ENCODE assay signal across 31 cellular contexts in genomic region chr13:105231579-105231978, GRCh38.
"Had no signal": no experiment of that assay in that cellular context is flagged by ENCODE, and none has a peak within 500 bp of the region (broad histone marks: within the 10 kb centered on the region; RNA-seq: fewer than 3 reads in every experiment).

No MANE protein-coding gene starts in this region.

- H3K4me3 Mint-ChIP-seq: activated CD4-positive, alpha-beta memory T cell treated with anti-CD3 and anti-CD28 coated beads for 36 hours; activated CD4-positive, alpha-beta T cell treated with anti-CD3 and anti-CD28 coated beads for 36 hours; activated CD4-positive, alpha-beta T cell treated with anti-CD3 and anti-CD28 coated beads, Interleukin-2, amount 10 ng/mL, durations not matched to agents 24 days and 14 days; activated CD8-positive, alpha-beta memory T cell treated with anti-CD3 and anti-CD28 coated beads, Interleukin-2, amount 10 ng/mL, durations not matched to agents 7 days and 5 days; activated CD8-positive, alpha-beta T cell treated with anti-CD3 and anti-CD28 coated beads, Interleukin-2, amount 10 ng/mL, durations not matched to agents 7 days and 5 days; activated naive CD4-positive, alpha-beta T cell treated with anti-CD3 and anti-CD28 coated beads for 36 hours; activated naive CD4-positive, alpha-beta T cell treated with anti-CD3 and anti-CD28 coated beads, Interleukin-2, amount 50 U/mL, for 24 hours; activated naive CD8-positive, alpha-beta T cell treated with anti-CD3 and anti-CD28 coated beads for 36 hours; activated naive CD8-positive, alpha-beta T cell treated with anti-CD3 and anti-CD28 coated beads, Interleukin-2, amount 50 U/mL, for 24 hours; activated T-helper 1 cell treated with anti-CD3 and anti-CD28 coated beads, Interleukin-12 subunit alpha, Interleukin-12 subunit beta, Interleukin-2, Interleukin-4 antibody, amounts not matched to agents 30 ng/mL and 10 ng/mL and 1 ng/mL, durations not matched to agents 14 hours and 24 hours and 36 hours; effector memory CD8-positive, alpha-beta T cell had no signal

- H3K4me1 Mint-ChIP-seq: activated CD4-positive, alpha-beta T cell treated with anti-CD3 and anti-CD28 coated beads for 36 hours; activated CD4-positive, alpha-beta T cell treated with anti-CD3 and anti-CD28 coated beads, Interleukin-2, amount 10 ng/mL, durations not matched to agents 24 days and 14 days; activated CD8-positive, alpha-beta memory T cell treated with anti-CD3 and anti-CD28 coated beads, Interleukin-2, amount 10 ng/mL, durations not matched to agents 7 days and 5 days; activated naive CD4-positive, alpha-beta T cell treated with anti-CD3 and anti-CD28 coated beads, Interleukin-2, amount 50 U/mL, for 24 hours; activated naive CD8-positive, alpha-beta T cell treated with anti-CD3 and anti-CD28 coated beads for 36 hours; activated naive CD8-positive, alpha-beta T cell treated with anti-CD3 and anti-CD28 coated beads, Interleukin-2, amount 50 U/mL, for 24 hours had no signal

- H3K9me3 Mint-ChIP-seq: activated CD4-positive, alpha-beta memory T cell treated with anti-CD3 and anti-CD28 coated beads for 36 hours; activated CD4-positive, alpha-beta T cell treated with anti-CD3 and anti-CD28 coated beads, Interleukin-2, amount 10 ng/mL, durations not matched to agents 24 days and 14 days; activated naive CD4-positive, alpha-beta T cell treated with anti-CD3 and anti-CD28 coated beads for 36 hours; activated naive CD4-positive, alpha-beta T cell treated with anti-CD3 and anti-CD28 coated beads, Interleukin-2, amount 50 U/mL, for 24 hours; activated naive CD8-positive, alpha-beta T cell treated with anti-CD3 and anti-CD28 coated beads for 36 hours; activated T-helper 1 cell treated with anti-CD3 and anti-CD28 coated beads, Interleukin-12 subunit alpha, Interleukin-12 subunit beta, Interleukin-2, Interleukin-4 antibody, amounts not matched to agents 30 ng/mL and 10 ng/mL and 1 ng/mL, durations not matched to agents 14 hours and 24 hours and 36 hours; activated T-helper 2 cell treated with anti-CD3 and anti-CD28 coated beads, Interferon-gamma antibody, Interleukin-2, Interleukin-4, amounts not matched to agents 10 μg/mL and 5 μg/mL and 100 μg/mL, durations not matched to agents 14 hours and 24 hours and 36 hours had no signal

- H3K27ac Mint-ChIP-seq: activated CD4-positive, alpha-beta memory T cell treated with anti-CD3 and anti-CD28 coated beads for 36 hours; activated CD4-positive, alpha-beta T cell treated with anti-CD3 and anti-CD28 coated beads for 36 hours; activated CD4-positive, alpha-beta T cell treated with anti-CD3 and anti-CD28 coated beads, Interleukin-2, amount 10 ng/mL, durations not matched to agents 24 days and 14 days; activated CD8-positive, alpha-beta memory T cell treated with anti-CD3 and anti-CD28 coated beads, Interleukin-2, amount 10 ng/mL, durations not matched to agents 7 days and 5 days; activated CD8-positive, alpha-beta T cell treated with anti-CD3 and anti-CD28 coated beads, Interleukin-2, amount 10 ng/mL, durations not matched to agents 7 days and 5 days; activated naive CD4-positive, alpha-beta T cell treated with anti-CD3 and anti-CD28 coated beads for 36 hours; activated naive CD4-positive, alpha-beta T cell treated with anti-CD3 and anti-CD28 coated beads, Interleukin-2, amount 50 U/mL, for 24 hours; activated naive CD8-positive, alpha-beta T cell treated with anti-CD3 and anti-CD28 coated beads for 36 hours; activated naive CD8-positive, alpha-beta T cell treated with anti-CD3 and anti-CD28 coated beads, Interleukin-2, amount 50 U/mL, for 24 hours; activated T-helper 1 cell treated with anti-CD3 and anti-CD28 coated beads, Interleukin-12 subunit alpha, Interleukin-12 subunit beta, Interleukin-2, Interleukin-4 antibody, amounts not matched to agents 30 ng/mL and 10 ng/mL and 1 ng/mL, durations not matched to agents 14 hours and 24 hours and 36 hours; activated T-helper 2 cell treated with anti-CD3 and anti-CD28 coated beads, Interferon-gamma antibody, Interleukin-2, Interleukin-4, amounts not matched to agents 10 μg/mL and 5 μg/mL and 100 μg/mL, durations not matched to agents 14 hours and 24 hours and 36 hours; effector memory CD8-positive, alpha-beta T cell had no signal

- H3K36me3 Mint-ChIP-seq: activated CD4-positive, alpha-beta memory T cell treated with anti-CD3 and anti-CD28 coated beads for 36 hours; activated CD8-positive, alpha-beta memory T cell treated with anti-CD3 and anti-CD28 coated beads, Interleukin-2, amount 10 ng/mL, durations not matched to agents 7 days and 5 days; activated naive CD4-positive, alpha-beta T cell treated with anti-CD3 and anti-CD28 coated beads, Interleukin-2, amount 50 U/mL, for 24 hours; activated naive CD8-positive, alpha-beta T cell treated with anti-CD3 and anti-CD28 coated beads for 36 hours had no signal

- DNase-seq: activated CD4-positive, alpha-beta memory T cell treated with anti-CD3 and anti-CD28 coated beads for 36 hours; activated CD4-positive, alpha-beta T cell treated with anti-CD3 and anti-CD28 coated beads for 36 hours; activated CD4-positive, alpha-beta T cell treated with anti-CD3 and anti-CD28 coated beads, Interleukin-2, amount 10 ng/mL, durations not matched to agents 24 days and 14 days; activated CD4-positive, CD25-positive, alpha-beta regulatory T cell; activated CD4-positive, CD25-positive, alpha-beta regulatory T cell treated with anti-CD3 and anti-CD28 coated beads, Interleukin-2, amount 50 U/mL, for 72 hours; activated CD8-positive, alpha-beta memory T cell treated with anti-CD3 and anti-CD28 coated beads, Interleukin-2, amount 10 ng/mL, durations not matched to agents 7 days and 5 days; activated CD8-positive, alpha-beta memory T cell treated with anti-CD3 and anti-CD28 coated beads, Interleukin-2, amount 50 U/mL, for 4 hours; activated CD8-positive, alpha-beta T cell treated with anti-CD3 and anti-CD28 coated beads, Interleukin-2, amount 10 ng/mL, durations not matched to agents 7 days and 5 days; activated effector memory CD4-positive, alpha-beta T cell treated with anti-CD3 and anti-CD28 coated beads, Interleukin-2, amount 50 U/mL, for 16 hours; activated naive CD4-positive, alpha-beta T cell treated with anti-CD3 and anti-CD28 coated beads for 36 hours; activated naive CD8-positive, alpha-beta T cell treated with anti-CD3 and anti-CD28 coated beads for 36 hours; activated naive CD8-positive, alpha-beta T cell treated with anti-CD3 and anti-CD28 coated beads, Interleukin-2, amount 50 U/mL, for 24 hours; activated T-cell treated with anti-CD3 and anti-CD28 coated beads, Interleukin-2, amount 50 U/mL, for 1 hour; activated T-cell treated with anti-CD3 and anti-CD28 coated beads, Interleukin-2, amount 50 U/mL, for 48 hours; adrenal gland; amygdala; aorta; body of pancreas; caudate nucleus; cortex of kidney; dermis blood vessel endothelial cell; effector CD4-positive, alpha-beta T cell; effector memory CD8-positive, alpha-beta T cell; erythroblast; foreskin keratinocyte; gastrocnemius medialis; glutamatergic neuron; heart left ventricle had no signal

- H3K27me3 Mint-ChIP-seq: activated CD4-positive, alpha-beta memory T cell treated with anti-CD3 and anti-CD28 coated beads for 36 hours; activated CD4-positive, alpha-beta T cell treated with anti-CD3 and anti-CD28 coated beads, Interleukin-2, amount 10 ng/mL, durations not matched to agents 24 days and 14 days; activated CD8-positive, alpha-beta memory T cell treated with anti-CD3 and anti-CD28 coated beads, Interleukin-2, amount 10 ng/mL, durations not matched to agents 7 days and 5 days; activated naive CD8-positive, alpha-beta T cell treated with anti-CD3 and anti-CD28 coated beads for 36 hours; activated naive CD8-positive, alpha-beta T cell treated with anti-CD3 and anti-CD28 coated beads, Interleukin-2, amount 50 U/mL, for 24 hours; effector memory CD8-positive, alpha-beta T cell had no signal

- ATAC-seq: activated CD4-positive, alpha-beta T cell treated with anti-CD3 and anti-CD28 coated beads for 36 hours; activated CD8-positive, alpha-beta memory T cell treated with anti-CD3 and anti-CD28 coated beads, Interleukin-2, amount 10 ng/mL, durations not matched to agents 7 days and 5 days; activated CD8-positive, alpha-beta T cell treated with anti-CD3 and anti-CD28 coated beads, Interleukin-2, amount 10 ng/mL, durations not matched to agents 7 days and 5 days; activated naive CD8-positive, alpha-beta T cell treated with anti-CD3 and anti-CD28 coated beads, Interleukin-2, amount 50 U/mL, for 24 hours; body of pancreas; effector memory CD8-positive, alpha-beta T cell; foreskin keratinocyte; gastrocnemius medialis; heart left ventricle had no signal
